8 cellular contexts compared by ENCODE assay signal in genomic region chr6:154675602-154676088, GRCh38. TPM values are rescaled to one million over a fixed set of nuclear protein-coding genes. Genes with fewer than 3 reads are reported as not detected.
DNase-seq lines count a peak whose midpoint lies in the region; ATAC-seq, FAIRE-seq and TF ChIP-seq lines count a peak whose summit lies in the region.

No MANE protein-coding gene starts in this region.

- TF ChIP-seq CTCF in BJ (IDR thresholded peaks at IDR 0.05; ENCODE audit: insufficient read depth, low read depth, low read length), result peak; percentile 99
- TF ChIP-seq CTCF in VCaP (conservative IDR thresholded peaks at IDR 0.05), result peak; percentile 99
- TF ChIP-seq CTCF in breast epithelium (IDR thresholded peaks at IDR 0.05), result peak; percentile 80 to 100 (median 97)

- POLR2A ChIA-PET in BJ (lab: Charles Lee), result interaction anchor here (0.6 to 0.7 kb wide), 2 partner anchors 57 to 129 kb away, joined by 3 read pairs; no protein-coding TSS in a partner anchor

- DNase-seq in BJ (ENCODE audit: low read depth) (peak; percentile 90), GM19239 (ENCODE audit: insufficient read length, low spot score) (peak; percentile 84), NCI-H2227 treated with DMSO at 0.1 percent for 48 hours (lab: John Stamatoyannopoulos, UW) (peak; percentile 89), breast epithelium (ENCODE audit: low spot score in 2 of 2) (peak; percentile 72 to 89), iris pigment epithelial cell (ENCODE audit: low read depth) (peak; percentile 95)
- peak; percentile 67 for DNase-seq in stimulated activated CD4-positive, alpha-beta T cell treated with anti-CD3 and anti-CD28 coated beads, Interleukin-1b, Interleukin-23, amount 100 ng/mL, for 1 hour (ENCODE audit: low read depth in 2 of 2)

- H3K27me3 ChIP-seq in BJ (ENCODE audit: control insufficient read depth, insufficient read depth, low read length), result no peaks in the 10 kb centered on the region
- H3K27me3 ChIP-seq in breast epithelium, result no peaks in the 10 kb centered on the region

- no peaks in the 10 kb centered on the region for H3K9me3 ChIP-seq in breast epithelium

- peak; percentile 90 for FAIRE-seq in GM19239 (lab: Jason Lieb, UNC)

- CTCF ChIA-PET in BJ (lab: Yijun Ruan, JAX), result interaction anchor here (0.5 to 4.9 kb wide), 45 partner anchors 9 to 571 kb away, joined by 3 to 104 read pairs (median 4); no protein-coding TSS in a partner anchor

- H3K4me3 ChIP-seq in BJ (ENCODE audit: low read depth, low read length) (no peak overlapping the region), breast epithelium (no peak overlapping the region)

- peak; percentile 100 for ATAC-seq in HG03280 (IDR thresholded peaks at IDR 0.05; ENCODE audit: unreplicated experiment)

- no peaks in the 10 kb centered on the region for H3K4me1 ChIP-seq in breast epithelium

- H3K27ac ChIP-seq in VCaP, result no peak overlapping the region
- no peak overlapping the region for H3K27ac ChIP-seq in breast epithelium

- H3K36me3 ChIP-seq in BJ (ENCODE audit: control insufficient read depth, insufficient read depth, low read length) (no peaks in the 10 kb centered on the region), breast epithelium (no peaks in the 10 kb centered on the region)

- no peak for TF ChIP-seq POLR2A in breast epithelium (IDR thresholded peaks at IDR 0.05)

- intact Hi-C loops in breast epithelium (cut with DNase I; ENCODE audit: low total_unique reads), result loop anchor here (10.0 kb wide), 1 partner anchor 499 kb away; no protein-coding TSS in a partner anchor

RNA-seq across cellular contexts. Expression of gene SCAF8, which starts 57.6 kb away (rescaled TPM):
- 13.1 and 18.4 TPM in 2 replicates for polyA plus RNA-seq in BJ (2011; rRNA removed)
- 21.2 and 21.3 TPM in 2 replicates for polyA minus RNA-seq in BJ (2011; rRNA and poly(A)+ RNA removed)
- total RNA-seq in breast epithelium, result 10 to 100 TPM; 38.9 to 58.0 (median 41.0) TPM
